In genomic region chrX:153968754-153969124, GRCh38 we compare ENCODE assay signal across 8 cellular contexts. TPM values are rescaled to one million over a fixed set of nuclear protein-coding genes. Genes with fewer than 3 reads are reported as not detected.
A peak's percentile ranks its signal among the peaks of the same experiment; 100 is the strongest.
DNase-seq lines count a peak whose midpoint lies in the region; ATAC-seq and TF ChIP-seq lines count a peak whose summit lies in the region.

No MANE protein-coding gene starts in this region.

- H3K9ac ChIP-seq in SK-N-SH: peak overlapping the region; percentile 98; the same call in 1 of the 2 replicates

- peak overlapping the region; percentile 90 to 98 for H3K4me3 ChIP-seq in SK-N-SH (ENCODE audit: low read depth in 2 of 2, low read length in 1 of 2)
- H3K4me3 ChIP-seq in SJCRH30: peak overlapping the region; percentile 97
- peak overlapping the region in 1 of 2 experiments; percentile 99 for H3K4me3 ChIP-seq in neutrophil (ENCODE audit: low read depth in 1 of 2, low read length in 1 of 2)

- TF ChIP-seq EP300 in SK-N-SH (IDR thresholded peaks at IDR 0.05; ENCODE audit: borderline replicate concordance in 1 of 2, low read depth in 1 of 2, low read length in 1 of 2): no peak

- H3K9me3 ChIP-seq in SK-N-SH: no peaks in the 10 kb centered on the region
- H3K9me3 ChIP-seq in SJCRH30 (replicated peaks): no peaks in the 10 kb centered on the region
- H3K9me3 ChIP-seq in neutrophil: no peaks in the 10 kb centered on the region

- ATAC-seq in SK-N-SH treated with all-trans-retinoic acid at 6 μM for 48 hours (no peak), GM21515 (IDR thresholded peaks at IDR 0.05; ENCODE audit: unreplicated experiment) (no peak)

- no peaks in the 10 kb centered on the region for H3K27me3 ChIP-seq in SK-N-SH (ENCODE audit: insufficient read depth)
- H3K27me3 ChIP-seq in SJCRH30: no peaks in the 10 kb centered on the region
- H3K27me3 ChIP-seq in neutrophil: no peaks in the 10 kb centered on the region

- H4K20me1 ChIP-seq in SK-N-SH (ENCODE audit: insufficient read depth): peaks cover 62% of the 10 kb centered on the region

- H3K9me2 ChIP-seq in SK-N-SH: no peaks in the 10 kb centered on the region

- no peak overlapping the region for H2AFZ ChIP-seq in SK-N-SH (ENCODE audit: low read depth)

- no peak for DNase-seq in SK-N-SH
- DNase-seq in SJCRH30: peak; percentile 78 to 83
- DNase-seq in dermis blood vessel endothelial cell: peak; percentile 27
- no peak for DNase-seq in inferior parietal cortex (ENCODE audit: extremely low spot score)
- no peak for DNase-seq in NCI-H510A (lab: John Stamatoyannopoulos, UW)

- peaks cover 7% of the 10 kb centered on the region for H3F3A ChIP-seq in SK-N-SH (replicated peaks; ENCODE audit: insufficient read depth)

- POLR2A ChIA-PET in SK-N-SH (lab: Yijun Ruan, JAX): no interaction called here

- H3K27ac ChIP-seq in SK-N-SH (ENCODE audit: low read depth in 2 of 2, low read length in 1 of 2) (no peak overlapping the region; a peak in 1 of 4 replicates), SJCRH30 (peak overlapping the region; percentile 54), neutrophil (peak overlapping the region; percentile 99)

- peaks cover 78% of the 10 kb centered on the region for H3K79me2 ChIP-seq in SK-N-SH (ENCODE audit: insufficient read depth)

- TF ChIP-seq CTCF in SK-N-SH (IDR thresholded peaks at IDR 0.05) (no peak), neutrophil (IDR thresholded peaks at IDR 0.05) (no peak)

- CTCF ChIA-PET in SK-N-SH (lab: Yijun Ruan, JAX): interaction anchor here (0.6 to 11.6 kb wide), 8 partner anchors 11 to 404 kb away, joined by 3 to 179 read pairs (median 6); partner anchors contain the start of genes PLXNB3 and RENBP

- peaks cover 16 to 42% of the 10 kb centered on the region in 2 experiments; a peak in 2 of 4 replicates for H3K4me1 ChIP-seq in SK-N-SH (ENCODE audit: control insufficient read depth in 1 of 2, insufficient read depth in 2 of 2, low read depth in 1 of 2, low read length in 1 of 2)
- peaks cover 5% of the 10 kb centered on the region for H3K4me1 ChIP-seq in SJCRH30
- peaks cover 55 to 58% of the 10 kb centered on the region in 2 experiments for H3K4me1 ChIP-seq in neutrophil (ENCODE audit: control insufficient read depth in 1 of 2, insufficient read depth in 1 of 2, low read depth in 1 of 2, low read length in 1 of 2)

- peak overlapping the region; percentile 80 for H3K4me2 ChIP-seq in SK-N-SH

- TF ChIP-seq RAD21 in SK-N-SH (IDR thresholded peaks at IDR 0.05; ENCODE audit: low read length): no peak

- H3K36me3 ChIP-seq in SK-N-SH (replicated peaks in 1 of 2; ENCODE audit: control insufficient read depth in 1 of 2, insufficient read depth in 2 of 2, low read length in 1 of 2) (peaks cover 6 to 12% of the 10 kb centered on the region in 2 experiments), SJCRH30 (peaks cover 8% of the 10 kb centered on the region; the same call in 1 of the 2 replicates), neutrophil (no peaks in the 10 kb centered on the region)

- WGBS in SK-N-SH (ENCODE audit: low lambda C conversion rate): 43% methylated on average over 5 of the region's 12 CpGs

TF ChIP-seq in SK-N-SH, 30 proteins besides CTCF, POLR2A, EP300 and RAD21:
- no peak for TF ChIP-seq GABPA (IDR thresholded peaks at IDR 0.05; ENCODE audit: low read depth)
- TF ChIP-seq MXI1 (IDR thresholded peaks at IDR 0.05; ENCODE audit: low read depth, low read length): 0 out of 2 replicates have a peak, but pooled peaks have one; percentile 11
TF ChIP-seq in SK-N-SH: peak in this region for 1.

TF ChIP-seq in SK-N-SH treated with all-trans-retinoic acid at 6 μM for 48 hours, 23 proteins besides CTCF, POLR2A, EP300 and RAD21 (continues in another document):
- TF ChIP-seq PPARA (CRISPR knock-in tag; IDR thresholded peaks at IDR 0.05; ENCODE audit: borderline replicate concordance) (no peak), SNAI2 (CRISPR knock-in tag; IDR thresholded peaks at IDR 0.05) (no peak), ZNF565 (CRISPR knock-in tag; conservative IDR thresholded peaks at IDR 0.05; ENCODE audit: low read depth) (no peak), CSDC2 (CRISPR knock-in tag; IDR thresholded peaks at IDR 0.05) (no peak), ZNF8 (CRISPR knock-in tag; IDR thresholded peaks at IDR 0.05) (no peak), ZNF70 (CRISPR knock-in tag; IDR thresholded peaks at IDR 0.05) (no peak), TOX (CRISPR knock-in tag; IDR thresholded peaks at IDR 0.05; ENCODE audit: borderline replicate concordance) (no peak)
- TF ChIP-seq, protein P1, sequence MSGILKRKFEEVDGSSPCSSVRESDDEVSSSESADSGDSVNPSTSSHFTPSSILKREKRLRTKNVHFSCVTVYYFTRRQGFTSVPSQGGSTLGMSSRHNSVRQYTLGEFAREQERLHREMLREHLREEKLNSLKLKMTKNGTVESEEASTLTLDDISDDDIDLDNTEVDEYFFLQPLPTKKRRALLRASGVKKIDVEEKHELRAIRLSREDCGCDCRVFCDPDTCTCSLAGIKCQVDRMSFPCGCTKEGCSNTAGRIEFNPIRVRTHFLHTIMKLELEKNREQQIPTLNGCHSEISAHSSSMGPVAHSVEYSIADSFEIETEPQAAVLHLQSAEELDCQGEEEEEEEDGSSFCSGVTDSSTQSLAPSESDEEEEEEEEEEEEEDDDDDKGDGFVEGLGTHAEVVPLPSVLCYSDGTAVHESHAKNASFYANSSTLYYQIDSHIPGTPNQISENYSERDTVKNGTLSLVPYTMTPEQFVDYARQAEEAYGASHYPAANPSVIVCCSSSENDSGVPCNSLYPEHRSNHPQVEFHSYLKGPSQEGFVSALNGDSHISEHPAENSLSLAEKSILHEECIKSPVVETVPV (CRISPR knock-in tag; IDR thresholded peaks at IDR 0.05): no peak
- TF ChIP-seq, protein P2, sequence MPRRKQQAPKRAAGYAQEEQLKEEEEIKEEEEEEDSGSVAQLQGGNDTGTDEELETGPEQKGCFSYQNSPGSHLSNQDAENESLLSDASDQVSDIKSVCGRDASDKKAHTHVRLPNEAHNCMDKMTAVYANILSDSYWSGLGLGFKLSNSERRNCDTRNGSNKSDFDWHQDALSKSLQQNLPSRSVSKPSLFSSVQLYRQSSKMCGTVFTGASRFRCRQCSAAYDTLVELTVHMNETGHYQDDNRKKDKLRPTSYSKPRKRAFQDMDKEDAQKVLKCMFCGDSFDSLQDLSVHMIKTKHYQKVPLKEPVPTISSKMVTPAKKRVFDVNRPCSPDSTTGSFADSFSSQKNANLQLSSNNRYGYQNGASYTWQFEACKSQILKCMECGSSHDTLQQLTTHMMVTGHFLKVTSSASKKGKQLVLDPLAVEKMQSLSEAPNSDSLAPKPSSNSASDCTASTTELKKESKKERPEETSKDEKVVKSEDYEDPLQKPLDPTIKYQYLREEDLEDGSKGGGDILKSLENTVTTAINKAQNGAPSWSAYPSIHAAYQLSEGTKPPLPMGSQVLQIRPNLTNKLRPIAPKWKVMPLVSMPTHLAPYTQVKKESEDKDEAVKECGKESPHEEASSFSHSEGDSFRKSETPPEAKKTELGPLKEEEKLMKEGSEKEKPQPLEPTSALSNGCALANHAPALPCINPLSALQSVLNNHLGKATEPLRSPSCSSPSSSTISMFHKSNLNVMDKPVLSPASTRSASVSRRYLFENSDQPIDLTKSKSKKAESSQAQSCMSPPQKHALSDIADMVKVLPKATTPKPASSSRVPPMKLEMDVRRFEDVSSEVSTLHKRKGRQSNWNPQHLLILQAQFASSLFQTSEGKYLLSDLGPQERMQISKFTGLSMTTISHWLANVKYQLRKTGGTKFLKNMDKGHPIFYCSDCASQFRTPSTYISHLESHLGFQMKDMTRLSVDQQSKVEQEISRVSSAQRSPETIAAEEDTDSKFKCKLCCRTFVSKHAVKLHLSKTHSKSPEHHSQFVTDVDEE (CRISPR knock-in tag; IDR thresholded peaks at IDR 0.05): no peak
- TF ChIP-seq, protein P3, sequence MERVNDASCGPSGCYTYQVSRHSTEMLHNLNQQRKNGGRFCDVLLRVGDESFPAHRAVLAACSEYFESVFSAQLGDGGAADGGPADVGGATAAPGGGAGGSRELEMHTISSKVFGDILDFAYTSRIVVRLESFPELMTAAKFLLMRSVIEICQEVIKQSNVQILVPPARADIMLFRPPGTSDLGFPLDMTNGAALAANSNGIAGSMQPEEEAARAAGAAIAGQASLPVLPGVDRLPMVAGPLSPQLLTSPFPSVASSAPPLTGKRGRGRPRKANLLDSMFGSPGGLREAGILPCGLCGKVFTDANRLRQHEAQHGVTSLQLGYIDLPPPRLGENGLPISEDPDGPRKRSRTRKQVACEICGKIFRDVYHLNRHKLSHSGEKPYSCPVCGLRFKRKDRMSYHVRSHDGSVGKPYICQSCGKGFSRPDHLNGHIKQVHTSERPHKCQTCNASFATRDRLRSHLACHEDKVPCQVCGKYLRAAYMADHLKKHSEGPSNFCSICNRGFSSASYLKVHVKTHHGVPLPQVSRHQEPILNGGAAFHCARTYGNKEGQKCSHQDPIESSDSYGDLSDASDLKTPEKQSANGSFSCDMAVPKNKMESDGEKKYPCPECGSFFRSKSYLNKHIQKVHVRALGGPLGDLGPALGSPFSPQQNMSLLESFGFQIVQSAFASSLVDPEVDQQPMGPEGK (CRISPR knock-in tag; IDR thresholded peaks at IDR 0.05; ENCODE audit: borderline replicate concordance): no peak

RNA-seq across cellular contexts. Expression of gene HCFC1, which starts 2.9 kb away (rescaled TPM):
- polyA plus RNA-seq in SK-N-SH (2012; rRNA removed): 4.7 and 9.5 TPM in 2 replicates
- polyA plus RNA-seq in SK-N-SH (2012; cell fraction: cytosol; rRNA removed): 5.9 and 8.1 TPM in 2 replicates
- 27.0 and 39.1 TPM in 2 replicates for polyA plus RNA-seq in SK-N-SH (2012; cell fraction: nucleus; rRNA removed)
- total RNA-seq in SJCRH30 (2014; rRNA removed; shearing (Covaris generic)): 55.6 and 56.9 TPM in 2 replicates
- 15.3 and 48.9 TPM in 2 replicates for total RNA-seq in dermis blood vessel endothelial cell

RNA-seq across cellular contexts. Expression of gene TMEM187, which starts 3.8 kb away (rescaled TPM):
- 9.4 and 10.9 TPM in 2 replicates for polyA plus RNA-seq in SK-N-SH (2012; rRNA removed)
- 4.6 and 6.8 TPM in 2 replicates for polyA plus RNA-seq in SK-N-SH (2012; cell fraction: cytosol; rRNA removed)
- polyA plus RNA-seq in SK-N-SH (2012; cell fraction: nucleus; rRNA removed): 7.8 and 9.4 TPM in 2 replicates
- total RNA-seq in SJCRH30 (2014; rRNA removed; shearing (Covaris generic)): 0.97 and 1.7 TPM in 2 replicates
- 6.0 and 6.5 TPM in 2 replicates for total RNA-seq in dermis blood vessel endothelial cell

RNA-seq across cellular contexts. Expression of gene RENBP, which starts 24.3 kb away (rescaled TPM):
- 0.90 and 1.0 TPM in 2 replicates for polyA plus RNA-seq in SK-N-SH (2012; rRNA removed)
- polyA plus RNA-seq in SK-N-SH (2012; cell fraction: cytosol; rRNA removed): 0.45 and 0.56 TPM in 2 replicates
- 3.0 and 3.2 TPM in 2 replicates for polyA plus RNA-seq in SK-N-SH (2012; cell fraction: nucleus; rRNA removed)
- 0.18 TPM in 1 of 2 replicates, not detected in the other for total RNA-seq in SJCRH30 (2014; rRNA removed; shearing (Covaris generic))
- 12.1 and 27.4 TPM in 2 replicates for total RNA-seq in dermis blood vessel endothelial cell

RNA-seq across cellular contexts. Expression of gene NAA10, which starts 33.9 kb away (rescaled TPM):
- 192 and 229 TPM in 2 replicates for polyA plus RNA-seq in SK-N-SH (2012; rRNA removed)
- polyA plus RNA-seq in SK-N-SH (2012; cell fraction: cytosol; rRNA removed): 193 and 253 TPM in 2 replicates
- polyA plus RNA-seq in SK-N-SH (2012; cell fraction: nucleus; rRNA removed): 502 and 579 TPM in 2 replicates
- 58.6 and 69.6 TPM in 2 replicates for total RNA-seq in SJCRH30 (2014; rRNA removed; shearing (Covaris generic))
- 70.6 and 88.2 TPM in 2 replicates for total RNA-seq in dermis blood vessel endothelial cell

RNA-seq across cellular contexts. Expression of gene ARHGAP4, which starts 42.7 kb away (rescaled TPM):
- 1.6 and 2.2 TPM in 2 replicates for polyA plus RNA-seq in SK-N-SH (2012; rRNA removed)
- polyA plus RNA-seq in SK-N-SH (2012; cell fraction: cytosol; rRNA removed): 0.45 and 0.94 TPM in 2 replicates
- polyA plus RNA-seq in SK-N-SH (2012; cell fraction: nucleus; rRNA removed): 15.6 and 25.4 TPM in 2 replicates
- total RNA-seq in SJCRH30 (2014; rRNA removed; shearing (Covaris generic)): 7.7 and 8.2 TPM in 2 replicates
- total RNA-seq in dermis blood vessel endothelial cell: 16.0 and 27.2 TPM in 2 replicates

Comparison
In these comparisons a context has a peak if more than half of its experiments do, and no peak if none do; other contexts are left out.
1. DNase-seq: peak in SJCRH30 (2 of 2) and dermis blood vessel endothelial cell (single experiment); none in SK-N-SH (single experiment), inferior parietal cortex (single experiment) and NCI-H510A (single experiment).
2. H3K27ac ChIP-seq: peak in SJCRH30 (single experiment) and neutrophil (single experiment); none in SK-N-SH (0 of 2).
3. RNA of gene RENBP, which starts 24.3 kb away (total RNA-seq): 12.1 to 27.4 TPM in dermis blood vessel endothelial cell; 0.18 TPM in SJCRH30; every median in the first group is over 10 times any median in the second.